In genomic region chr6:96520039-96520850, GRCh38 we compare ENCODE assay signal across 2 cellular contexts.
TF ChIP-seq lines count a peak whose summit lies in the region.

No MANE protein-coding gene starts in this region.

TF ChIP-seq in H1, 55 proteins besides CTCF, POLR2A, EP300 and RAD21:
- TF ChIP-seq SRF (IDR thresholded peaks at IDR 0.05; ENCODE audit: low read depth, low read length) (peak; percentile 98), JUND (IDR thresholded peaks at IDR 0.05; ENCODE audit: low read length) (peak; percentile 81), TAF1 (IDR thresholded peaks at IDR 0.05; ENCODE audit: low read depth, low read length) (peak; percentile 52; the same call in 1 of the 2 replicates), SIRT6 (IDR thresholded peaks at IDR 0.05; ENCODE audit: low read length) (no peak), POU5F1 (IDR thresholded peaks at IDR 0.05; ENCODE audit: low read depth, low read length) (0 out of 2 replicates have a peak, but pooled peaks have one; percentile 38), SP1 (IDR thresholded peaks at IDR 0.05; ENCODE audit: low read depth, low read length) (peak; percentile 33; the same call in 1 of the 2 replicates)
- TF ChIP-seq, protein P1, sequence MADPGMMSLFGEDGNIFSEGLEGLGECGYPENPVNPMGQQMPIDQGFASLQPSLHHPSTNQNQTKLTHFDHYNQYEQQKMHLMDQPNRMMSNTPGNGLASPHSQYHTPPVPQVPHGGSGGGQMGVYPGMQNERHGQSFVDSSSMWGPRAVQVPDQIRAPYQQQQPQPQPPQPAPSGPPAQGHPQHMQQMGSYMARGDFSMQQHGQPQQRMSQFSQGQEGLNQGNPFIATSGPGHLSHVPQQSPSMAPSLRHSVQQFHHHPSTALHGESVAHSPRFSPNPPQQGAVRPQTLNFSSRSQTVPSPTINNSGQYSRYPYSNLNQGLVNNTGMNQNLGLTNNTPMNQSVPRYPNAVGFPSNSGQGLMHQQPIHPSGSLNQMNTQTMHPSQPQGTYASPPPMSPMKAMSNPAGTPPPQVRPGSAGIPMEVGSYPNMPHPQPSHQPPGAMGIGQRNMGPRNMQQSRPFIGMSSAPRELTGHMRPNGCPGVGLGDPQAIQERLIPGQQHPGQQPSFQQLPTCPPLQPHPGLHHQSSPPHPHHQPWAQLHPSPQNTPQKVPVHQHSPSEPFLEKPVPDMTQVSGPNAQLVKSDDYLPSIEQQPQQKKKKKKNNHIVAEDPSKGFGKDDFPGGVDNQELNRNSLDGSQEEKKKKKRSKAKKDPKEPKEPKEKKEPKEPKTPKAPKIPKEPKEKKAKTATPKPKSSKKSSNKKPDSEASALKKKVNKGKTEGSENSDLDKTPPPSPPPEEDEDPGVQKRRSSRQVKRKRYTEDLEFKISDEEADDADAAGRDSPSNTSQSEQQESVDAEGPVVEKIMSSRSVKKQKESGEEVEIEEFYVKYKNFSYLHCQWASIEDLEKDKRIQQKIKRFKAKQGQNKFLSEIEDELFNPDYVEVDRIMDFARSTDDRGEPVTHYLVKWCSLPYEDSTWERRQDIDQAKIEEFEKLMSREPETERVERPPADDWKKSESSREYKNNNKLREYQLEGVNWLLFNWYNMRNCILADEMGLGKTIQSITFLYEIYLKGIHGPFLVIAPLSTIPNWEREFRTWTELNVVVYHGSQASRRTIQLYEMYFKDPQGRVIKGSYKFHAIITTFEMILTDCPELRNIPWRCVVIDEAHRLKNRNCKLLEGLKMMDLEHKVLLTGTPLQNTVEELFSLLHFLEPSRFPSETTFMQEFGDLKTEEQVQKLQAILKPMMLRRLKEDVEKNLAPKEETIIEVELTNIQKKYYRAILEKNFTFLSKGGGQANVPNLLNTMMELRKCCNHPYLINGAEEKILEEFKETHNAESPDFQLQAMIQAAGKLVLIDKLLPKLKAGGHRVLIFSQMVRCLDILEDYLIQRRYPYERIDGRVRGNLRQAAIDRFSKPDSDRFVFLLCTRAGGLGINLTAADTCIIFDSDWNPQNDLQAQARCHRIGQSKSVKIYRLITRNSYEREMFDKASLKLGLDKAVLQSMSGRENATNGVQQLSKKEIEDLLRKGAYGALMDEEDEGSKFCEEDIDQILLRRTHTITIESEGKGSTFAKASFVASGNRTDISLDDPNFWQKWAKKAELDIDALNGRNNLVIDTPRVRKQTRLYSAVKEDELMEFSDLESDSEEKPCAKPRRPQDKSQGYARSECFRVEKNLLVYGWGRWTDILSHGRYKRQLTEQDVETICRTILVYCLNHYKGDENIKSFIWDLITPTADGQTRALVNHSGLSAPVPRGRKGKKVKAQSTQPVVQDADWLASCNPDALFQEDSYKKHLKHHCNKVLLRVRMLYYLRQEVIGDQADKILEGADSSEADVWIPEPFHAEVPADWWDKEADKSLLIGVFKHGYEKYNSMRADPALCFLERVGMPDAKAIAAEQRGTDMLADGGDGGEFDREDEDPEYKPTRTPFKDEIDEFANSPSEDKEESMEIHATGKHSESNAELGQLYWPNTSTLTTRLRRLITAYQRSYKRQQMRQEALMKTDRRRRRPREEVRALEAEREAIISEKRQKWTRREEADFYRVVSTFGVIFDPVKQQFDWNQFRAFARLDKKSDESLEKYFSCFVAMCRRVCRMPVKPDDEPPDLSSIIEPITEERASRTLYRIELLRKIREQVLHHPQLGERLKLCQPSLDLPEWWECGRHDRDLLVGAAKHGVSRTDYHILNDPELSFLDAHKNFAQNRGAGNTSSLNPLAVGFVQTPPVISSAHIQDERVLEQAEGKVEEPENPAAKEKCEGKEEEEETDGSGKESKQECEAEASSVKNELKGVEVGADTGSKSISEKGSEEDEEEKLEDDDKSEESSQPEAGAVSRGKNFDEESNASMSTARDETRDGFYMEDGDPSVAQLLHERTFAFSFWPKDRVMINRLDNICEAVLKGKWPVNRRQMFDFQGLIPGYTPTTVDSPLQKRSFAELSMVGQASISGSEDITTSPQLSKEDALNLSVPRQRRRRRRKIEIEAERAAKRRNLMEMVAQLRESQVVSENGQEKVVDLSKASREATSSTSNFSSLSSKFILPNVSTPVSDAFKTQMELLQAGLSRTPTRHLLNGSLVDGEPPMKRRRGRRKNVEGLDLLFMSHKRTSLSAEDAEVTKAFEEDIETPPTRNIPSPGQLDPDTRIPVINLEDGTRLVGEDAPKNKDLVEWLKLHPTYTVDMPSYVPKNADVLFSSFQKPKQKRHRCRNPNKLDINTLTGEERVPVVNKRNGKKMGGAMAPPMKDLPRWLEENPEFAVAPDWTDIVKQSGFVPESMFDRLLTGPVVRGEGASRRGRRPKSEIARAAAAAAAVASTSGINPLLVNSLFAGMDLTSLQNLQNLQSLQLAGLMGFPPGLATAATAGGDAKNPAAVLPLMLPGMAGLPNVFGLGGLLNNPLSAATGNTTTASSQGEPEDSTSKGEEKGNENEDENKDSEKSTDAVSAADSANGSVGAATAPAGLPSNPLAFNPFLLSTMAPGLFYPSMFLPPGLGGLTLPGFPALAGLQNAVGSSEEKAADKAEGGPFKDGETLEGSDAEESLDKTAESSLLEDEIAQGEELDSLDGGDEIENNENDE (IDR thresholded peaks at IDR 0.05; ENCODE audit: insufficient replicate concordance, low read length), result no peak
- TF ChIP-seq, protein P2, sequence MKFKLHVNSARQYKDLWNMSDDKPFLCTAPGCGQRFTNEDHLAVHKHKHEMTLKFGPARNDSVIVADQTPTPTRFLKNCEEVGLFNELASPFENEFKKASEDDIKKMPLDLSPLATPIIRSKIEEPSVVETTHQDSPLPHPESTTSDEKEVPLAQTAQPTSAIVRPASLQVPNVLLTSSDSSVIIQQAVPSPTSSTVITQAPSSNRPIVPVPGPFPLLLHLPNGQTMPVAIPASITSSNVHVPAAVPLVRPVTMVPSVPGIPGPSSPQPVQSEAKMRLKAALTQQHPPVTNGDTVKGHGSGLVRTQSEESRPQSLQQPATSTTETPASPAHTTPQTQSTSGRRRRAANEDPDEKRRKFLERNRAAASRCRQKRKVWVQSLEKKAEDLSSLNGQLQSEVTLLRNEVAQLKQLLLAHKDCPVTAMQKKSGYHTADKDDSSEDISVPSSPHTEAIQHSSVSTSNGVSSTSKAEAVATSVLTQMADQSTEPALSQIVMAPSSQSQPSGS (IDR thresholded peaks at IDR 0.05; ENCODE audit: low read length), result peak; percentile 47; the same call in 1 of the 2 replicates

TF ChIP-seq in neural cell, 6 proteins besides CTCF, POLR2A, EP300 and RAD21:
- TF ChIP-seq EZH2 (IDR thresholded peaks at IDR 0.05; ENCODE audit: borderline replicate concordance, insufficient read depth, low read length, poor library complexity, severe bottlenecking) (no peak), MXI1 (conservative IDR thresholded peaks at IDR 0.05; ENCODE audit: poor library complexity, severe bottlenecking) (no peak)
